Comparison of ENCODE assay signal across 13 cellular contexts in the genomic region with DNA sequence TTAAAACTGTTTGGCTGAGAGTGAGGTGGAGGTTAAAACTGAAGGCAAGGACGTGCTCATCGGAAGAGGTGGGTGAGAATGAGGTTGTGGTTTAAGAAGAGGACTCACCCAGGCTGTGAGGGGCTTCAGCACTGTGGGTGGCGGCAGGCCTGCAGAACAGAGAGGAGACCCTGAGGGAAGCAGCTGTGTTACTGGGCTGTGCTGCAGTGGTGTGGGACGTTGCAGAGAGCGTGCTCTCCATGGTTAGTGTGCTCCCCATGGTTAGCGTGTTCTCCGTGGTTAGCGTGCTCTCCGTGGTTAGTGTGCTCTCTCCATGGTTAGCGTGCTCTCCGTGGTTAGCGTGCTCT.
"Had no signal": no experiment of that assay in that cellular context is flagged by ENCODE, and none has a peak within 500 bp of the region (broad histone marks: within the 10 kb centered on the region; RNA-seq: fewer than 3 reads in every experiment).

No MANE protein-coding gene starts in this region.

- H3K4me3 Mint-ChIP-seq: activated CD4-positive, alpha-beta T cell treated with anti-CD3 and anti-CD28 coated beads for 36 hours; memory B cell; neural crest cell had no signal

- H3K4me3 ChIP-seq: left ventricle myocardium inferior, SK-N-MC, tibial nerve had no signal

- H3K27ac Mint-ChIP-seq: activated CD4-positive, alpha-beta T cell treated with anti-CD3 and anti-CD28 coated beads for 36 hours; memory B cell had no signal

- H3K27me3 ChIP-seq: tibial nerve had no signal

- H3K4me1 ChIP-seq: left ventricle myocardium inferior, parathyroid adenoma, tibial nerve had no signal

- H3K9me3 ChIP-seq: left ventricle myocardium inferior, tibial nerve had no signal

- H3K4me1 Mint-ChIP-seq: activated CD4-positive, alpha-beta T cell treated with anti-CD3 and anti-CD28 coated beads for 36 hours had no signal

- DNase-seq: activated CD4-positive, alpha-beta T cell treated with anti-CD3 and anti-CD28 coated beads for 36 hours; central memory CD4-positive, alpha-beta T cell; kidney; left ventricle myocardium inferior; retina; stimulated activated CD4-positive, alpha-beta T cell treated with anti-CD3 and anti-CD28 coated beads, Interleukin-4, amount 100 ng/mL, for 1 hour; T-helper 1 cell; WERI-Rb-1 had no signal

- ATAC-seq: activated CD4-positive, alpha-beta T cell treated with anti-CD3 and anti-CD28 coated beads for 36 hours had no signal

- H3K27me3 Mint-ChIP-seq: activated CD4-positive, alpha-beta T cell treated with anti-CD3 and anti-CD28 coated beads for 36 hours; memory B cell had no signal

- H3K27ac ChIP-seq: left ventricle myocardium inferior, parathyroid adenoma, SK-N-MC, tibial nerve, WERI-Rb-1 had no signal
